Comparison of ENCODE assay signal across 13 cellular contexts in the genomic region with DNA sequence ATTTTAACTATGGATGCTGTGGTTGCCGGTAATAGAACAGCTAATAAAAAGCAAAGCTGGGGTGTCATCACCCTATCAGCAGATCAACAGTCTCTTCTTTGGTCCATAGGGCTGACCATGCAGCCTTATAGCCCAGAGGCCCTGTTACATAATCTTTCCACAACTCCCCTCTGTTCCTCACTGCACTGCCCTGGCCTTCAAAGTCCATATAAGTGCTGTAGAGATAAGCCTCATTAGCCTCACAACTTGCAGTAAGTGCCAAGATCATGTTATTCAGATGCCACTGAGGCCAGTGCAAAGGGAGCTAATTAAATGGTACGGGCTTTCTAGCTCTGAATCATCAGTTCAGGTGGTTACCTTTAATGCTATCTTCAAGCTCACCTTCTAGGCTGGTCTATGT.
A peak's percentile ranks its signal among the peaks of the same experiment; 100 is the strongest.
DNase-seq lines count a peak whose midpoint lies in the region; ATAC-seq and TF ChIP-seq lines count a peak whose summit lies in the region.
"Had no signal": no experiment of that assay in that cellular context is flagged by ENCODE, and none has a peak within 500 bp of the region (broad histone marks: within the 10 kb centered on the region; RNA-seq: fewer than 3 reads in every experiment).

No MANE protein-coding gene starts in this region.

- CTCF ChIA-PET in CD8-positive, alpha-beta T cell (lab: Charles Lee), result interaction anchor here (0.9 kb wide), 2 partner anchors 9 to 61 kb away, joined by 3 read pairs; no protein-coding TSS in a partner anchor

- H3K9me3 Mint-ChIP-seq in CD8-positive, alpha-beta T cell, result peaks cover 14% of the 10 kb centered on the region
- H3K9me3 Mint-ChIP-seq in activated naive CD8-positive, alpha-beta T cell treated with anti-CD3 and anti-CD28 coated beads, Interleukin-2, amount 50 U/mL, for 24 hours, result peaks cover 22% of the 10 kb centered on the region
- H3K9me3 Mint-ChIP-seq in osteocyte (ENCODE audit: unreplicated experiment), result no peaks in the 10 kb centered on the region

- ATAC-seq in CD8-positive, alpha-beta T cell, result no peak
- ATAC-seq in GM19372 (IDR thresholded peaks at IDR 0.05; ENCODE audit: low read depth, unreplicated experiment) (peak; percentile 6), HG03135 (IDR thresholded peaks at IDR 0.05; ENCODE audit: unreplicated experiment) (peak; percentile 5), HG02884 (IDR thresholded peaks at IDR 0.05; ENCODE audit: unreplicated experiment) (no peak)
- ATAC-seq in activated naive CD8-positive, alpha-beta T cell treated with anti-CD3 and anti-CD28 coated beads, Interleukin-2, amount 50 U/mL, for 24 hours, result peak; percentile 25

- peak overlapping the region; percentile 45 for H3K27ac Mint-ChIP-seq in CD8-positive, alpha-beta T cell
- H3K27ac Mint-ChIP-seq in activated naive CD8-positive, alpha-beta T cell treated with anti-CD3 and anti-CD28 coated beads, Interleukin-2, amount 50 U/mL, for 24 hours, result peak overlapping the region; percentile 82
- no peak overlapping the region for H3K27ac Mint-ChIP-seq in osteocyte (ENCODE audit: unreplicated experiment)

- TF ChIP-seq CTCF in CD8-positive, alpha-beta T cell (IDR thresholded peaks at IDR 0.05), result no peak
- no peak for TF ChIP-seq CTCF in osteocyte (IDR thresholded peaks at IDR 0.05)

- H3K4me3 ChIP-seq in CD8-positive, alpha-beta T cell (ENCODE audit: low read depth, low read length), result no peak overlapping the region
- H3K4me3 ChIP-seq: esophagus squamous epithelium, testis had no signal

- intact Hi-C loops in CD8-positive, alpha-beta T cell (cut with DNase I, micrococcal nuclease), result no loop called here

- no peaks in the 10 kb centered on the region for H3K36me3 Mint-ChIP-seq in CD8-positive, alpha-beta T cell
- H3K36me3 Mint-ChIP-seq in activated naive CD8-positive, alpha-beta T cell treated with anti-CD3 and anti-CD28 coated beads, Interleukin-2, amount 50 U/mL, for 24 hours (ENCODE audit: low read depth), result peaks cover 12% of the 10 kb centered on the region
- no peaks in the 10 kb centered on the region for H3K36me3 Mint-ChIP-seq in osteocyte (ENCODE audit: unreplicated experiment)

- H3K36me3 ChIP-seq in CD8-positive, alpha-beta T cell (ENCODE audit: insufficient read depth, low read length), result no peaks in the 10 kb centered on the region
- H3K36me3 ChIP-seq: esophagus squamous epithelium had no signal

- peaks cover 35% of the 10 kb centered on the region for H3K4me1 Mint-ChIP-seq in CD8-positive, alpha-beta T cell (ENCODE audit: low read depth)
- peaks cover 67% of the 10 kb centered on the region for H3K4me1 Mint-ChIP-seq in activated naive CD8-positive, alpha-beta T cell treated with anti-CD3 and anti-CD28 coated beads, Interleukin-2, amount 50 U/mL, for 24 hours
- H3K4me1 Mint-ChIP-seq in osteocyte (ENCODE audit: unreplicated experiment), result no peaks in the 10 kb centered on the region

- no peak overlapping the region for H3K4me3 Mint-ChIP-seq in CD8-positive, alpha-beta T cell
- peak overlapping the region; percentile 32 for H3K4me3 Mint-ChIP-seq in activated naive CD8-positive, alpha-beta T cell treated with anti-CD3 and anti-CD28 coated beads, Interleukin-2, amount 50 U/mL, for 24 hours
- no peak overlapping the region for H3K4me3 Mint-ChIP-seq in osteocyte (ENCODE audit: unreplicated experiment)
- H3K4me3 Mint-ChIP-seq: nephron progenitor cell had no signal

- H3K27me3 Mint-ChIP-seq in CD8-positive, alpha-beta T cell (ENCODE audit: low read depth), result no peaks in the 10 kb centered on the region
- H3K27me3 Mint-ChIP-seq in activated naive CD8-positive, alpha-beta T cell treated with anti-CD3 and anti-CD28 coated beads, Interleukin-2, amount 50 U/mL, for 24 hours, result no peaks in the 10 kb centered on the region
- no peaks in the 10 kb centered on the region for H3K27me3 Mint-ChIP-seq in osteocyte (ENCODE audit: unreplicated experiment)
- H3K27me3 Mint-ChIP-seq: CD4-positive, CD25-positive, alpha-beta regulatory T cell had no signal

- no peaks in the 10 kb centered on the region for H3K27me3 ChIP-seq in CD8-positive, alpha-beta T cell (ENCODE audit: insufficient read depth, low read length)
- H3K27me3 ChIP-seq: esophagus squamous epithelium, testis had no signal

- H3K4me1 ChIP-seq in CD8-positive, alpha-beta T cell (ENCODE audit: insufficient read depth, low read length), result peaks cover 26% of the 10 kb centered on the region
- H3K4me1 ChIP-seq: esophagus squamous epithelium had no signal

- H3K27ac ChIP-seq in CD8-positive, alpha-beta T cell (ENCODE audit: low read depth, low read length), result no peak overlapping the region
- H3K27ac ChIP-seq: testis had no signal

- H3K9me3 ChIP-seq in CD8-positive, alpha-beta T cell (ENCODE audit: low read length), result no peaks in the 10 kb centered on the region
- H3K9me3 ChIP-seq: esophagus squamous epithelium, testis had no signal

- DNase-seq in CD8-positive, alpha-beta T cell, result no peak
- no peak for DNase-seq in activated naive CD8-positive, alpha-beta T cell treated with anti-CD3 and anti-CD28 coated beads, Interleukin-2, amount 50 U/mL, for 24 hours
- DNase-seq in osteocyte (ENCODE audit: extremely low spot score, unreplicated experiment) (no peak), NCI-H146 treated with DMSO at 0.1 percent for 48 hours (lab: John Stamatoyannopoulos, UW; ENCODE audit: unreplicated experiment) (no peak), DMS153 treated with DMSO at 0.1 percent for 48 hours (lab: John Stamatoyannopoulos, UW; ENCODE audit: unreplicated experiment) (no peak)
- DNase-seq: esophagus squamous epithelium, NCI-H524, nephron progenitor cell, testis had no signal

- POLR2A ChIA-PET in CD8-positive, alpha-beta T cell (lab: Charles Lee), result interaction anchor here (1.3 kb wide), 1 partner anchor 13 kb away, joined by 3 read pairs; no protein-coding TSS in a partner anchor

Comparison
In these comparisons a context has a peak if more than half of its experiments do, and no peak if none do; other contexts are left out.
1. ATAC-seq: peak in GM19372 (single experiment), HG03135 (single experiment) and activated naive CD8-positive, alpha-beta T cell treated with anti-CD3 and anti-CD28 coated beads, Interleukin-2, amount 50 U/mL, for 24 hours (single experiment); none in CD8-positive, alpha-beta T cell (single experiment) and HG02884 (single experiment).